ENCODE assay signal across 1 cellular context in genomic region chr4:884259-884658, GRCh38.
TF ChIP-seq lines count a peak whose summit lies in the region.

No MANE protein-coding gene starts in this region.

TF ChIP-seq in GM12878, 131 proteins besides CTCF, POLR2A, EP300 and RAD21:
- TF ChIP-seq, protein P1, sequence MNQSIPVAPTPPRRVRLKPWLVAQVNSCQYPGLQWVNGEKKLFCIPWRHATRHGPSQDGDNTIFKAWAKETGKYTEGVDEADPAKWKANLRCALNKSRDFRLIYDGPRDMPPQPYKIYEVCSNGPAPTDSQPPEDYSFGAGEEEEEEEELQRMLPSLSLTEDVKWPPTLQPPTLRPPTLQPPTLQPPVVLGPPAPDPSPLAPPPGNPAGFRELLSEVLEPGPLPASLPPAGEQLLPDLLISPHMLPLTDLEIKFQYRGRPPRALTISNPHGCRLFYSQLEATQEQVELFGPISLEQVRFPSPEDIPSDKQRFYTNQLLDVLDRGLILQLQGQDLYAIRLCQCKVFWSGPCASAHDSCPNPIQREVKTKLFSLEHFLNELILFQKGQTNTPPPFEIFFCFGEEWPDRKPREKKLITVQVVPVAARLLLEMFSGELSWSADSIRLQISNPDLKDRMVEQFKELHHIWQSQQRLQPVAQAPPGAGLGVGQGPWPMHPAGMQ (IDR thresholded peaks at IDR 0.05; ENCODE audit: borderline replicate concordance), result no peak
- no peak for TF ChIP-seq SP1 (IDR thresholded peaks at IDR 0.05; ENCODE audit: low read depth, low read length)
- TF ChIP-seq CHD4 (IDR thresholded peaks at IDR 0.05), result no peak
- no peak for TF ChIP-seq POLR2AphosphoS5 (IDR thresholded peaks at IDR 0.05; ENCODE audit: low read length)
- no peak for TF ChIP-seq POU2F2 (IDR thresholded peaks at IDR 0.05; ENCODE audit: borderline replicate concordance, low read depth, low read length)
- no peak for TF ChIP-seq RB1 (IDR thresholded peaks at IDR 0.05; ENCODE audit: borderline replicate concordance)
- no peak for TF ChIP-seq NRF1 (conservative IDR thresholded peaks at IDR 0.05; ENCODE audit: low read depth, low read length)
- TF ChIP-seq REST (IDR thresholded peaks at IDR 0.05; ENCODE audit: low read depth, low read length), result no peak
- TF ChIP-seq FOS (IDR thresholded peaks at IDR 0.05; ENCODE audit: borderline replicate concordance, extremely low read depth, insufficient read length), result no peak
- no peak for TF ChIP-seq RBBP5 (conservative IDR thresholded peaks at IDR 0.05)
- TF ChIP-seq ASH2L (IDR thresholded peaks at IDR 0.05; ENCODE audit: borderline replicate concordance, low read depth), result no peak
- TF ChIP-seq MEF2B (IDR thresholded peaks at IDR 0.05; ENCODE audit: partially characterized antibody, poor library complexity, severe bottlenecking), result no peak
- TF ChIP-seq ATF3 (IDR thresholded peaks at IDR 0.05; ENCODE audit: borderline replicate concordance, extremely low read depth, low read depth, low read length), result no peak
- no peak for TF ChIP-seq E2F8 (IDR thresholded peaks at IDR 0.05; ENCODE audit: low read depth, partially characterized antibody)
- TF ChIP-seq ATF2 (IDR thresholded peaks at IDR 0.05; ENCODE audit: low read length), result no peak
